Comparison of ENCODE assay signal across 21 cellular contexts in genomic region chr15:66858423-66859207, GRCh38.
DNase-seq lines count a peak whose midpoint lies in the region; ATAC-seq and TF ChIP-seq lines count a peak whose summit lies in the region.
"Had no signal": no experiment of that assay in that cellular context is flagged by ENCODE, and none has a peak within 500 bp of the region (broad histone marks: within the 10 kb centered on the region; RNA-seq: fewer than 3 reads in every experiment).

No MANE protein-coding gene starts in this region.

- no TSS peak for BruUV-seq in Panc1 (replicated peaks; lab: Mats Ljungman, UMichigan)

- CTCF ChIA-PET in Panc1 (lab: Charles Lee) = interaction anchor here (0.6 to 1.3 kb wide), 4 partner anchors 85 to 179 kb away, joined by 5 to 12 read pairs (median 6); no protein-coding TSS in a partner anchor

- POLR2A ChIA-PET in Panc1 (lab: Charles Lee) = interaction anchor here (0.6 to 0.7 kb wide), 3 partner anchors 224 to 1024 kb away, joined by 4 to 5 read pairs (median 4); no protein-coding TSS in a partner anchor

- H3K9me3 ChIP-seq in Panc1 (ENCODE audit: control insufficient read depth, insufficient read depth, low read depth, low read length) = no peaks in the 10 kb centered on the region
- H3K9me3 ChIP-seq in osteoblast (ENCODE audit: low read depth, low read length) = no peaks in the 10 kb centered on the region
- H3K9me3 ChIP-seq: BE2C had no signal

- no peaks in the 10 kb centered on the region for H4K20me1 ChIP-seq in osteoblast (ENCODE audit: insufficient read depth, low read length)

- no peak overlapping the region for H2AFZ ChIP-seq in osteoblast (ENCODE audit: low read length)

- H3K4me2 ChIP-seq in osteoblast (ENCODE audit: insufficient read depth, low read length) = no peak overlapping the region

- intact Hi-C loops in Panc1 (cut with micrococcal nuclease; ENCODE audit: unreplicated experiment) = no loop called here

- H3K36me3 ChIP-seq in Panc1 (ENCODE audit: control insufficient read depth, insufficient read depth, low read length) (no peaks in the 10 kb centered on the region), osteoblast (ENCODE audit: insufficient read depth, low read length) (peaks cover 5% of the 10 kb centered on the region)
- H3K36me3 ChIP-seq: BE2C had no signal

- peak overlapping the region; percentile 90 for H3K27ac ChIP-seq in Panc1 (ENCODE audit: low read length)
- H3K27ac ChIP-seq in osteoblast (ENCODE audit: low read depth, low read length) = peak overlapping the region; percentile 33

- H3K27me3 ChIP-seq in Panc1 (ENCODE audit: control insufficient read depth, insufficient read depth, low read length) (no peaks in the 10 kb centered on the region), osteoblast (ENCODE audit: insufficient read depth, low read length) (no peaks in the 10 kb centered on the region)
- H3K27me3 ChIP-seq: BE2C had no signal

- H3K79me2 ChIP-seq in osteoblast (ENCODE audit: insufficient read depth, low read length) = peaks cover 43% of the 10 kb centered on the region

- H3K4me3 ChIP-seq in Panc1 (ENCODE audit: low read depth in 2 of 2, low read length in 2 of 2) (no peak overlapping the region), osteoblast (ENCODE audit: insufficient read depth, low read length) (no peak overlapping the region)

- TF ChIP-seq CTCF in Panc1 (IDR thresholded peaks at IDR 0.05) (no peak), osteoblast (IDR thresholded peaks at IDR 0.05; ENCODE audit: extremely low read depth, low read depth, low read length) (no peak)

- DNase-seq in EH (ENCODE audit: low read depth) = peak; percentile 65
- no peak for DNase-seq in Panc1 (ENCODE audit: low read depth, low spot score)
- peak; percentile 10 for DNase-seq in ecto neural progenitor cell (ENCODE audit: low spot score)
- no peak for DNase-seq in osteoblast (ENCODE audit: insufficient read length, low spot score, missing footprints)
- DNase-seq in DMS53 treated with DMSO at 0.1 percent for 48 hours (lab: John Stamatoyannopoulos, UW; ENCODE audit: unreplicated experiment) = no peak
- no peak for DNase-seq in GM19240 (ENCODE audit: insufficient read length, low spot score)
- DNase-seq in medulla oblongata (ENCODE audit: extremely low spot score) = no peak
- DNase-seq: BE2C; CD4-positive, alpha-beta T cell; DMS53; GOT3; IMR-90; Kasumi-1; MM.1S; NCI-H1092 treated with DMSO at 0.1 percent for 48 hours; NCI-H1694; NCI-H2107; NCI-H2227 treated with DMSO at 0.1 percent for 48 hours; NCI-H526; NK-92 treated with Interleukin-12 subunit alpha and Interleukin-12 subunit beta, amount 100 ng/mL, for 24 hours; SHP77 treated with DMSO at 0.1 percent for 48 hours had no signal

- in situ Hi-C loops in Panc1 (cut with HindIII; ENCODE audit: low pct_unique_long_range_greater_than_20kb, low sequenced_read_pairs) = no loop called here

- peaks cover 82% of the 10 kb centered on the region for H3K4me1 ChIP-seq in Panc1 (ENCODE audit: control insufficient read depth, insufficient read depth, low read length)
- H3K4me1 ChIP-seq in osteoblast (ENCODE audit: insufficient read depth, low read length) = peaks cover 43% of the 10 kb centered on the region
- H3K4me1 ChIP-seq: BE2C had no signal

- peak; percentile 19; the same call in 1 of the 2 replicates for ATAC-seq in Panc1

Comparison
In these comparisons a context has a peak if more than half of its experiments do, and no peak if none do; other contexts are left out.
1. DNase-seq: peak in EH (single experiment) and ecto neural progenitor cell (single experiment); none in Panc1 (single experiment), osteoblast (single experiment), DMS53 treated with DMSO at 0.1 percent for 48 hours (single experiment), GM19240 (single experiment) and medulla oblongata (single experiment).